In genomic region chr1:45299981-45300668, GRCh38 we compare ENCODE assay signal across 8 cellular contexts. TPM values are rescaled to one million over a fixed set of nuclear protein-coding genes. Genes with fewer than 3 reads are reported as not detected.
DNase-seq lines count a peak whose midpoint lies in the region; ATAC-seq and TF ChIP-seq lines count a peak whose summit lies in the region.

No MANE protein-coding gene starts in this region.

- H3K9me3 ChIP-seq in cardiac muscle cell (ENCODE audit: low read depth) = no peaks in the 10 kb centered on the region

- H3K4me3 Mint-ChIP-seq in brain = peak overlapping the region; percentile 42 to 86 (median 63)

- no peaks in the 10 kb centered on the region for H3K27me3 ChIP-seq in cardiac muscle cell

- no peak overlapping the region for H3K4me3 ChIP-seq in cardiac muscle cell

- intact Hi-C loops in left ventricle myocardium superior (cut with micrococcal nuclease) = loop anchor here (2.0 kb wide), 1 partner anchor 283 kb away; no protein-coding TSS in a partner anchor

- no peak overlapping the region for H3K27ac ChIP-seq in cardiac muscle cell

- no peaks in the 10 kb centered on the region for H3K36me3 ChIP-seq in cardiac muscle cell

- peaks cover 8% of the 10 kb centered on the region for H3K4me1 ChIP-seq in cardiac muscle cell (ENCODE audit: low read depth)

- H3K27me3 Mint-ChIP-seq in brain = peaks cover 5% of the 10 kb centered on the region

- H3K4me1 Mint-ChIP-seq in brain = peaks cover 42% of the 10 kb centered on the region

- H3K36me3 Mint-ChIP-seq in brain = no peaks in the 10 kb centered on the region

- DNase-seq in cardiac muscle cell (ENCODE audit: low read depth in 1 of 2, low spot score in 1 of 2) (peak; percentile 79 to 90), left ventricle myocardium superior (no peak), NCI-H146 (lab: John Stamatoyannopoulos, UW) (peak; percentile 64), SKM-1 (lab: John Stamatoyannopoulos, UW; ENCODE audit: unreplicated experiment) (peak; percentile 15), iris pigment epithelial cell (ENCODE audit: low read depth) (peak; percentile 85)
- DNase-seq in stimulated activated CD4-positive, alpha-beta T cell treated with anti-CD3 and anti-CD28 coated beads, Interleukin-1b, Interleukin-23, amount 100 ng/mL, for 48 hours = peak; percentile 37

- ATAC-seq in left ventricle myocardium superior = no peak
- no peak for ATAC-seq in HG03045 (IDR thresholded peaks at IDR 0.05; ENCODE audit: unreplicated experiment)

- H3K27ac Mint-ChIP-seq in brain = peak overlapping the region in 3 of 5 experiments; percentile 77 to 87 (median 79)

- no peaks in the 10 kb centered on the region for H3K9me3 Mint-ChIP-seq in brain

- TF ChIP-seq CTCF in cardiac muscle cell (IDR thresholded peaks at IDR 0.05; ENCODE audit: low read depth, low read length) (peak; percentile 78), brain (conservative IDR thresholded peaks at IDR 0.05) (peak; percentile 84 to 88)

RNA-seq across cellular contexts. Expression of gene HPDL, which starts 26.6 kb away (rescaled TPM):
- total RNA-seq in cardiac muscle cell (1.4 and 3.3 TPM in 2 replicates), left ventricle myocardium superior (not detected)
- polyA plus RNA-seq in cardiac muscle cell (1.3 and 4.7 TPM in 2 replicates), brain (ENCODE audit: insufficient read depth, low read depth, low replicate concordance) (9.4 TPM)

RNA-seq across cellular contexts. Expression of gene TOE1, which starts 39.8 kb away (rescaled TPM):
- total RNA-seq in cardiac muscle cell (9.1 and 15.5 TPM in 2 replicates), left ventricle myocardium superior (3.5 TPM)
- polyA plus RNA-seq in cardiac muscle cell (8.6 and 13.4 TPM in 2 replicates), brain (ENCODE audit: insufficient read depth, low read depth, low replicate concordance) (10.6 TPM)

RNA-seq across cellular contexts. Expression of gene MUTYH, which starts 40.1 kb away (rescaled TPM):
- total RNA-seq in cardiac muscle cell = 25.8 and 35.6 TPM in 2 replicates
- 27.1 and 31.0 TPM in 2 replicates for polyA plus RNA-seq in cardiac muscle cell
- 7.7 TPM for total RNA-seq in left ventricle myocardium superior
- 31.8 TPM for polyA plus RNA-seq in brain (ENCODE audit: insufficient read depth, low read depth, low replicate concordance)
